ENCODE assay signal across 8 cellular contexts in the genomic region with DNA sequence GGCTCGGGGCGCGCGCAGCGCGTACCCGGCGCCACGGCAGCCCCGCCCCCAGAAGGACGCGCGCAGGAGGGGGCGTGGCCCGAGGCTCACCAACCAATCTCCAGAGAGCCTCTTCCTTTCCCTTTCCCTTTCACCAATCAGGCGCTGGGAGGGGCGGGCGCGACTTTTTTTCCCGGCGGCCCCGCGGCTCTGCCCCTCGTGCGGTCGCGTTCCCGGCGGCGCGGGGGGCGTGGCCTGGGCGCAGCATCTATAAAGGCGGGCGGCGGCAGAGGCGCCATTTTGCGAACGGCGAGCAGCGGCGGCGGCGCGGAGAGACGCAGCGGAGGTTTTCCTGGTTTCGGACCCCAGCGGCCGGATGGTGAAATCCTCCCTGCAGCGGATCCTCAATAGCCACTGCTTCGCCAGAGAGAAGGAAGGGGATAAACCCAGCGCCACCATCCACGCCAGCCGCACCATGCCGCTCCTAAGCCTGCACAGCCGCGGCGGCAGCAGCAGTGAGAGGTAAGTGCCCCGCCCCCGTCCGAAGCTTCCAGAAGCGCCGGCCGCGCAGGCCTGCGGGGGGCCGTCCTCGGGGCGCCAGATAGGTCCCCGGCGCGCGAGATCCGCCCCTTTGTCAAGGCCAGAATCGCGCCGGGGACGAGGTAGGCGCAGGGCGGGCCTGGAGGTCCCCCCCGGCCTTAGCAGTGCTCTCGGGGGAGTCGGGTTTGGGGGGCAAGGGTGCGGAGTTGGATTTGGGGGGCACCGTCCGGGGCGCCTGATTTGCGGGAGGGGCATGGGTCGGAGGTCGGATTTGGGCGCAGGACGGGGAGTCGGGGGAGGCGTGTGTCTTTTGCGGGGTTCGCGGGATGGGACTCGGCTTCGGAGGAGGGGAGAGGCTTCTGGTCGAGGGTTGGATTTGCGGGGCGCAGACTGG. TPM values are rescaled to one million over a fixed set of nuclear protein-coding genes. Genes with fewer than 3 reads are reported as not detected.
DNase-seq lines count a peak whose midpoint lies in the region; ATAC-seq and TF ChIP-seq lines count a peak whose summit lies in the region.

No MANE protein-coding gene starts in this region.

- DNase-seq in DMS 273 treated with DMSO at 0.1 percent for 48 hours (lab: John Stamatoyannopoulos, UW) (peak; percentile 85), PC-3 (peak; percentile 91)
- DNase-seq in Jurkat, Clone E6-1 (ENCODE audit: low read depth, low spot score): peak; percentile 91
- peak; percentile 99 for DNase-seq in activated T-cell treated with anti-CD3 and anti-CD28 coated beads, Interleukin-2, amount 50 U/mL, for 4 hours
- DNase-seq in stimulated activated CD8-positive, alpha-beta memory T cell treated with anti-CD3 and anti-CD28 coated beads, Interleukin-7, amount 100 ng/mL, for 24 hours (ENCODE audit: low read depth): peak; percentile 97

- peak overlapping the region; percentile 81; the same call in 1 of the 2 replicates for H2AFZ ChIP-seq in PC-3 (ENCODE audit: low read length)

- intact Hi-C loops in PC-3 (cut with micrococcal nuclease): loop anchor here (5.0 kb wide), 1 partner anchor 102 kb away; no protein-coding TSS in a partner anchor

- peaks cover 36% of the 10 kb centered on the region for H4K20me1 ChIP-seq in PC-3 (ENCODE audit: low read length)

- H3K9me3 Mint-ChIP-seq in activated T-cell treated with anti-CD3 and anti-CD28 coated beads, Interleukin-2, amount 50 U/mL, for 4 hours: no peaks in the 10 kb centered on the region

- CTCF ChIA-PET in PC-3 (lab: Charles Lee): no interaction called here

- BruUV-seq in PC-3 (replicated peaks; lab: Mats Ljungman, UMichigan): no TSS peak

- H3K4me1 Mint-ChIP-seq in activated T-cell treated with anti-CD3 and anti-CD28 coated beads, Interleukin-2, amount 50 U/mL, for 4 hours (ENCODE audit: low read depth): peaks cover 33% of the 10 kb centered on the region

- H3K9ac ChIP-seq in PC-3 (ENCODE audit: low read length): peak overlapping the region; percentile 93

- H3K4me2 ChIP-seq in PC-3 (ENCODE audit: low read length): peak overlapping the region; percentile 81

- H3K36me3 Mint-ChIP-seq in activated T-cell treated with anti-CD3 and anti-CD28 coated beads, Interleukin-2, amount 50 U/mL, for 4 hours (ENCODE audit: insufficient read depth): peaks cover 16% of the 10 kb centered on the region

- peaks cover 10% of the 10 kb centered on the region; the same call in 1 of the 2 replicates for H3K36me3 ChIP-seq in PC-3 (ENCODE audit: low read depth, low read length)
- peaks cover 0 to 19% of the 10 kb centered on the region in 2 donors for H3K36me3 ChIP-seq in muscle layer of duodenum (ENCODE audit: control insufficient read depth in 1 of 2, insufficient read depth in 2 of 2, low read length in 2 of 2)

- H3K9me2 ChIP-seq in PC-3 (replicated peaks; ENCODE audit: low read length): no peaks in the 10 kb centered on the region

- H3K4me1 ChIP-seq in PC-3 (ENCODE audit: insufficient read depth, low read length): peaks cover 21% of the 10 kb centered on the region
- peaks cover 9 to 44% of the 10 kb centered on the region in 2 donors for H3K4me1 ChIP-seq in muscle layer of duodenum (ENCODE audit: control insufficient read depth in 1 of 2, insufficient read depth in 2 of 2, low read length in 2 of 2)

- ATAC-seq in GM21526 (IDR thresholded peaks at IDR 0.05; ENCODE audit: low FRiP score, unreplicated experiment) (peak; percentile 43), PC-3 (peak; percentile 77), esophagus mucosa (peak; percentile 84)
- peak; percentile 80 to 81 for ATAC-seq in activated T-cell treated with anti-CD3 and anti-CD28 coated beads, Interleukin-2, amount 50 U/mL, for 4 hours

- H3K9me3 ChIP-seq in PC-3 (ENCODE audit: low read length) (no peaks in the 10 kb centered on the region), muscle layer of duodenum (ENCODE audit: control insufficient read depth in 1 of 2, low read length in 2 of 2) (no peaks in the 10 kb centered on the region)

- H3K27me3 Mint-ChIP-seq in activated T-cell treated with anti-CD3 and anti-CD28 coated beads, Interleukin-2, amount 50 U/mL, for 4 hours (ENCODE audit: low read depth): no peaks in the 10 kb centered on the region

- TF ChIP-seq CTCF in PC-3 (conservative IDR thresholded peaks at IDR 0.05; ENCODE audit: low read depth, low read length): no peak

- H3F3A ChIP-seq in PC-3 (ENCODE audit: low read length, unreplicated experiment): no peaks in the 10 kb centered on the region

- peak overlapping the region; percentile 92 for H3K4me3 Mint-ChIP-seq in activated T-cell treated with anti-CD3 and anti-CD28 coated beads, Interleukin-2, amount 50 U/mL, for 4 hours

- H3K27ac ChIP-seq in PC-3 (ENCODE audit: low read length) (peak overlapping the region; percentile 61; the same call in 1 of the 2 replicates), muscle layer of duodenum (ENCODE audit: low read length) (peak overlapping the region; percentile 84)

- POLR2A ChIA-PET in PC-3 (lab: Charles Lee; ENCODE audit: unreplicated experiment): interaction anchor here (0.6 kb wide), 1 partner anchor 9 kb away, joined by 3 read pairs; no protein-coding TSS in a partner anchor

- H3K27me3 ChIP-seq in PC-3 (ENCODE audit: low read length) (no peaks in the 10 kb centered on the region), muscle layer of duodenum (ENCODE audit: low read depth, low read length) (no peaks in the 10 kb centered on the region)

- peak overlapping the region; percentile 91 for H3K4me3 ChIP-seq in Jurkat, Clone E6-1 (ENCODE audit: low read length)
- H3K4me3 ChIP-seq in PC-3 (ENCODE audit: low read length) (peak overlapping the region; percentile 99), muscle layer of duodenum (ENCODE audit: low read depth in 1 of 2, low read length in 2 of 2) (peak overlapping the region; percentile 76 to 99)

- H3K79me2 ChIP-seq in PC-3 (ENCODE audit: low read length): peaks cover 50% of the 10 kb centered on the region

RNA-seq across cellular contexts. Expression of a gene that starts 12.5 kb away (rescaled TPM):
- not detected for polyA plus RNA-seq in Jurkat, Clone E6-1 (2012; ENCODE audit: insufficient read depth, insufficient read length)
- total RNA-seq in PC-3 (2014; rRNA removed): not detected in 2 replicates
- under 1 TPM in 1 of 3 donors, not detected in 2; 0.11 TPM for total RNA-seq in activated T-cell treated with anti-CD3 and anti-CD28 coated beads, Interleukin-2, amount 50 U/mL, for 4 hours
- 0.08 TPM for total RNA-seq in esophagus mucosa

RNA-seq across cellular contexts. Expression of a gene that starts 13.3 kb away (rescaled TPM):
- polyA plus RNA-seq in Jurkat, Clone E6-1 (2012; ENCODE audit: insufficient read depth, insufficient read length): not detected
- not detected in 2 replicates for total RNA-seq in PC-3 (2014; rRNA removed)
- under 1 TPM; 0.63 to 0.95 (median 0.89) TPM for total RNA-seq in activated T-cell treated with anti-CD3 and anti-CD28 coated beads, Interleukin-2, amount 50 U/mL, for 4 hours
- not detected for total RNA-seq in esophagus mucosa

RNA-seq across cellular contexts. Expression of a gene that starts 20.4 kb away (rescaled TPM):
- 17.0 TPM for polyA plus RNA-seq in Jurkat, Clone E6-1 (2012; ENCODE audit: insufficient read depth, insufficient read length)
- 6.0 and 7.7 TPM in 2 replicates for total RNA-seq in PC-3 (2014; rRNA removed)
- 1 to 10 TPM; 3.9 to 9.4 (median 5.8) TPM for total RNA-seq in activated T-cell treated with anti-CD3 and anti-CD28 coated beads, Interleukin-2, amount 50 U/mL, for 4 hours
- 0.56 TPM for total RNA-seq in esophagus mucosa

RNA-seq across cellular contexts. Expression of a gene that starts 32.9 kb away (rescaled TPM):
- polyA plus RNA-seq in Jurkat, Clone E6-1 (2012; ENCODE audit: insufficient read depth, insufficient read length): 178 TPM
- total RNA-seq in PC-3 (2014; rRNA removed) (33.8 and 55.5 TPM in 2 replicates), esophagus mucosa (45.4 TPM)
- 100 to 1,000 TPM; 174 to 195 (median 179) TPM for total RNA-seq in activated T-cell treated with anti-CD3 and anti-CD28 coated beads, Interleukin-2, amount 50 U/mL, for 4 hours

RNA-seq across cellular contexts. Expression of a gene that starts 33.4 kb away (rescaled TPM):
- polyA plus RNA-seq in Jurkat, Clone E6-1 (2012; ENCODE audit: insufficient read depth, insufficient read length): 91.2 TPM
- total RNA-seq in PC-3 (2014; rRNA removed) (94.8 and 108 TPM in 2 replicates), esophagus mucosa (48.9 TPM)
- 10 to 100 TPM; 69.0 to 92.2 (median 71.4) TPM for total RNA-seq in activated T-cell treated with anti-CD3 and anti-CD28 coated beads, Interleukin-2, amount 50 U/mL, for 4 hours

Comparison
In these comparisons a context has a peak if more than half of its experiments do, and no peak if none do; other contexts are left out.
1. Peak in every context shown above with its lines: DNase-seq, ATAC-seq, H3K4me3 ChIP-seq and H3K27ac ChIP-seq.